In the genomic region with DNA sequence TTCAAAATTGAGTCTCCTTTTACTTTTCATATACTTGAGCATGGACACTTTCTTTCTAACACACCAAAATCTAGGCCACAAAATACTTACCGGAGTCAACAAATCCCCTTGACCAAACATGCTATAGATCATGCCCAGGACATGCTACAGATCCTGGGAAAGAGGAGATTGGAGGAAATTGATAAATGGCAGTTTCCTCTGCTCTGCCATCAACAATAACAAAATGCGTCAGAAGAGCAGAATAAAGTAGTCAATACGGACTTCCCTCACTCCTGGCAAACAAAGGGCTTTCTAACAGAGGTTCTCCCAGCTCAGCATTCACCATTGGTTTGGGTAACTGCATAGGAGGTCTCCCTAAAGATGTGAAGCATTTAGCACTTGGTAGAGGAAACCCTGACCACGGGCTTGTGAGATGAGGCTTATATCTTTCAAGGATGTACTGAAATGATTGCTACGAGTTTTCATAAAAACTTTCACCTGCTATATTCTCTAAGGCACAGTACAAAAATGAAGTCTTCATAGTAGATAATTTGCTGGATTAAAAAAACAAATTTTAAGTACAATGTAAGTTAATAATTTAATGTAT, we compare ENCODE assay signal across 30 cellular contexts.
"Had no signal": no experiment of that assay in that cellular context is flagged by ENCODE, and none has a peak within 500 bp of the region (broad histone marks: within the 10 kb centered on the region; RNA-seq: fewer than 3 reads in every experiment).

No MANE protein-coding gene starts in this region.

- H3K27me3 Mint-ChIP-seq: progenitor cell of endocrine pancreas; stimulated activated naive B cell treated with anti-CD40 and anti-IgM and Interleukin-4, amounts not matched to agents 10 μg/mL and 1 μg/mL and 100 μg/mL, for 72 hours; stimulated activated naive CD8-positive, alpha-beta T cell treated with anti-CD3 and anti-CD28 coated beads, Interleukin-15, Interleukin-2, amounts not matched to agents 100 ng/mL and 50 ng/mL, for 24 hours had no signal

- H3K27ac ChIP-seq: neural progenitor cell, ovary, parathyroid adenoma, psoas muscle, spleen, stomach, thoracic aorta, thyroid gland, tibial nerve, upper lobe of left lung, vagina had no signal

- H3K36me3 Mint-ChIP-seq: natural killer cell, neural progenitor cell had no signal

- H3K4me3 ChIP-seq: neural progenitor cell, ovary, psoas muscle, skin epidermis, smooth muscle cell, spleen, stomach, thoracic aorta, thyroid gland, tibial nerve, upper lobe of left lung, vagina had no signal

- H3K9ac ChIP-seq: neural progenitor cell, parathyroid adenoma had no signal

- DNase-seq: natural killer cell; occipital lobe; ovary; posterior cingulate gyrus; psoas muscle; right cardiac atrium; spleen; stimulated activated CD4-positive, alpha-beta T cell treated with anti-CD3 and anti-CD28 coated beads, Interleukin-12 subunit alpha, Interleukin-12 subunit beta, amount 100 ng/mL, for 4 hours; stimulated activated CD4-positive, alpha-beta T cell treated with anti-CD3 and anti-CD28 coated beads, Interleukin-1b, Interleukin-23, amount 100 ng/mL, for 48 hours; stimulated activated CD4-positive, alpha-beta T cell treated with anti-CD3 and anti-CD28 coated beads, Interleukin-4, amount 100 ng/mL, for 1 hour; stimulated activated CD4-positive, alpha-beta T cell treated with anti-CD3 and anti-CD28 coated beads, Interleukin-4, amount 100 ng/mL, for 4 hours; stimulated activated CD8-positive, alpha-beta memory T cell treated with anti-CD3 and anti-CD28 coated beads, Interleukin-4, amount 100 ng/mL, for 48 hours; stimulated activated naive B cell treated with anti-CD40 and anti-IgM and Interleukin-4, amounts not matched to agents 10 μg/mL and 1 μg/mL and 100 μg/mL, for 72 hours; stimulated activated naive CD4-positive, alpha-beta T cell treated with Interleukin-2 at 50 U/mL for 16 hours; stomach; thyroid gland; trophoblast cell; upper lobe of left lung had no signal

- H3K4me1 ChIP-seq: neural progenitor cell, parathyroid adenoma, psoas muscle, spleen, thyroid gland, upper lobe of left lung had no signal

- H3K27ac Mint-ChIP-seq: natural killer cell; nephron; neural progenitor cell; progenitor cell of endocrine pancreas; stimulated activated naive B cell treated with anti-CD40 and anti-IgM and Interleukin-4, amounts not matched to agents 10 μg/mL and 1 μg/mL and 100 μg/mL, for 72 hours; stimulated activated naive CD8-positive, alpha-beta T cell treated with anti-CD3 and anti-CD28 coated beads, Interleukin-15, Interleukin-2, amounts not matched to agents 100 ng/mL and 50 ng/mL, for 24 hours had no signal

- H3K4me1 Mint-ChIP-seq: neural progenitor cell had no signal

- H2AFZ ChIP-seq: neural progenitor cell, parathyroid adenoma had no signal

- H3K4me3 Mint-ChIP-seq: natural killer cell; nephron; neural progenitor cell; stimulated activated naive B cell treated with anti-CD40 and anti-IgM and Interleukin-4, amounts not matched to agents 10 μg/mL and 1 μg/mL and 100 μg/mL, for 72 hours; stimulated activated naive CD8-positive, alpha-beta T cell treated with anti-CD3 and anti-CD28 coated beads, Interleukin-15, Interleukin-2, amounts not matched to agents 100 ng/mL and 50 ng/mL, for 24 hours had no signal

- ATAC-seq: natural killer cell; psoas muscle; right cardiac atrium; sciatic nerve; stimulated activated naive B cell treated with anti-CD40 and anti-IgM and Interleukin-4, amounts not matched to agents 10 μg/mL and 1 μg/mL and 100 μg/mL, for 72 hours had no signal

- H3K27me3 ChIP-seq: neural progenitor cell, ovary, spleen, stomach, thyroid gland, tibial nerve, upper lobe of left lung, vagina had no signal

- H3K9me3 Mint-ChIP-seq: natural killer cell; neural progenitor cell; stimulated activated naive CD8-positive, alpha-beta T cell treated with anti-CD3 and anti-CD28 coated beads, Interleukin-15, Interleukin-2, amounts not matched to agents 100 ng/mL and 50 ng/mL, for 24 hours had no signal

- H3K9me3 ChIP-seq: ovary, psoas muscle, spleen, stomach, thoracic aorta, thyroid gland, tibial nerve, upper lobe of left lung, vagina had no signal

- H3K36me3 ChIP-seq: neural progenitor cell, ovary, spleen, stomach, thoracic aorta, thyroid gland, tibial nerve, upper lobe of left lung, vagina had no signal

- H3K79me2 ChIP-seq: parathyroid adenoma had no signal

- H3K4me2 ChIP-seq: neural progenitor cell, smooth muscle cell had no signal

- FAIRE-seq: urothelium cell line had no signal
